In genomic region chr1:34867421-34867820, GRCh38 we compare ENCODE assay signal across 1 cellular context.
TF ChIP-seq lines count a peak whose summit lies in the region.

No MANE protein-coding gene starts in this region.

TF ChIP-seq in GM23338, 12 proteins besides CTCF, POLR2A, EP300 and RAD21 (continued from another document):
- no peak for TF ChIP-seq ZNF462 (CRISPR knock-in tag; IDR thresholded peaks at IDR 0.05)
- TF ChIP-seq STAT1 (IDR thresholded peaks at IDR 0.05; ENCODE audit: unreplicated experiment), result no peak
- no peak for TF ChIP-seq JUNB (IDR thresholded peaks at IDR 0.05; ENCODE audit: unreplicated experiment)
- TF ChIP-seq REST (IDR thresholded peaks at IDR 0.05; ENCODE audit: unreplicated experiment), result no peak
- no peak for TF ChIP-seq ETS1 (IDR thresholded peaks at IDR 0.05)
